In the genomic region with DNA sequence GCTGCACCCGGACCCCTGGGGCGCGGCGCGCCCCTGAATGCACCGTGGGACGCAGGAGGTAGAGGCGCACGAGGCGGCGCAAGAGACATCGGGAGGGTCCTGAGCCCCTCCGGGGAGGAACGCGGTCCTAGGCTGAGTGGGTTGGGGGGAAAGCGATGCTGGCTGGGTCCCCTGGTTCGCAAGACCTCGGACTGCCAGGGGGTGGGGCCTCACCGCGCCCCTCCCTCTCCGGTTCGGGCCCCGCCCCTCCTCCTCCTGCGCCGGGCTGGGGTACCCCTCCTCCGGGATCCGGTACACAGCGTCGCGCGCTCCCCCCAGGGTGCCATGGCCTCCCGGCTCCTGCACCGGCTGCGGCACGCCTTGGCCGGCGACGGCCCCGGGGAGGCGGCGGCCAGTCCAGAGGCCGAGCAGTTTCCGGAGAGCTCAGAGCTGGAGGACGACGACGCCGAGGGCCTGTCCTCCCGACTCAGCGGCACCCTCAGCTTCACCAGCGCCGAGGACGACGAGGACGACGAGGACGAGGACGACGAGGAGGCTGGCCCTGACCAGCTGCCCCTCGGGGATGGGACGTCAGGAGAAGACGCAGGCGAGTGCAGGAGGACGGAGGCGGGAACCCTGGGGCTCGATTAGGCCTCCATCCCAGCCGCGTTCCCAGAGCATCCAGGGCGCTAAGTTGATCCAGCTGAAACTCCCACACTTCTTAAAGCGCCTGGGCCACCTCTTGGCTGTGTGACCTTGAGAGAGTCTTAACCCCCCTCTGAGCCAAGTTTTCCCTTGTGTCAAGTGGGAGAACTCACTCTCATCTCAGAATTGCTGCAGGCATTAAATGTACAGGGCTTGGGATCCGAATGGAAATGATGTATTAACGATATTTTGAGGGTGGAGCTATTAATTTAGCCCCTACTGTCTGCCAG, we compare ENCODE assay signal across 1 cellular context.
TF ChIP-seq lines count a peak whose summit lies in the region.

No MANE protein-coding gene starts in this region.

TF ChIP-seq in HepG2, 621 proteins besides CTCF, POLR2A, EP300 and RAD21 (continued from another document and continues in another):
- TF ChIP-seq HNF4G (IDR thresholded peaks at IDR 0.05; ENCODE audit: borderline replicate concordance, low read depth, low read length), result 0 out of 2 replicates have a peak, but pooled peaks have one; percentile 4
- no peak for TF ChIP-seq HNF4G (CRISPR knock-in tag; IDR thresholded peaks at IDR 0.05; ENCODE audit: borderline replicate concordance, low read depth)
- peak; percentile 71 for TF ChIP-seq HIVEP1 (CRISPR knock-in tag; IDR thresholded peaks at IDR 0.05)
- peak; percentile 12; the same call in 1 of the 2 replicates for TF ChIP-seq TBX3 (IDR thresholded peaks at IDR 0.05; ENCODE audit: borderline replicate concordance)
- TF ChIP-seq ZNF816 (CRISPR knock-in tag; IDR thresholded peaks at IDR 0.05; ENCODE audit: borderline replicate concordance), result peak; percentile 83; the same call in 1 of the 2 replicates
- TF ChIP-seq, protein P1, sequence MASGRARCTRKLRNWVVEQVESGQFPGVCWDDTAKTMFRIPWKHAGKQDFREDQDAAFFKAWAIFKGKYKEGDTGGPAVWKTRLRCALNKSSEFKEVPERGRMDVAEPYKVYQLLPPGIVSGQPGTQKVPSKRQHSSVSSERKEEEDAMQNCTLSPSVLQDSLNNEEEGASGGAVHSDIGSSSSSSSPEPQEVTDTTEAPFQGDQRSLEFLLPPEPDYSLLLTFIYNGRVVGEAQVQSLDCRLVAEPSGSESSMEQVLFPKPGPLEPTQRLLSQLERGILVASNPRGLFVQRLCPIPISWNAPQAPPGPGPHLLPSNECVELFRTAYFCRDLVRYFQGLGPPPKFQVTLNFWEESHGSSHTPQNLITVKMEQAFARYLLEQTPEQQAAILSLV (CRISPR knock-in tag; IDR thresholded peaks at IDR 0.05; ENCODE audit: borderline replicate concordance), result peak; percentile 78; the same call in 1 of the 2 replicates
- TF ChIP-seq PITX1 (CRISPR knock-in tag; IDR thresholded peaks at IDR 0.05), result peak; percentile 47; the same call in 1 of the 2 replicates
- TF ChIP-seq, protein P2, sequence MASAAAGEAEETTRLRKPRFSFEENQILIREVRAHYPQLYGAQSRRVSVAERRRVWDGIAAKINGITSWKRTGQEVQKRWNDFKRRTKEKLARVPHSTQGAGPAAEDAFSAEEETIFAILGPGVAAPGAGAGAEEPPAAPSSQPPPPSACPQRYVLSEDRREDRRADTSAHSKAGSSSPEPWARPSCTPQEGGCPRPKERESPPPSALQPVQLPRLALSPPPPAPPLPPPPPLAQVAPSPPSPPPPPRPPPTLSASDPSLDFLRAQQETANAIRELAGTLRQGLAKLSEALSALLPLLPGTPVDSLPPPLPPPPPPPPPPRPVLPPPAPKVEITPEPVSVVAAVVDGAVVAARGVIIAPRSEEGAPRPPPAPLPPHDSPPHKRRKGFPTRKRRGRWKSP (CRISPR knock-in tag; IDR thresholded peaks at IDR 0.05), result 0 out of 2 replicates have a peak, but pooled peaks have one; percentile 19
- 0 out of 2 replicates have a peak, but pooled peaks have one; percentile 8 for TF ChIP-seq ZNF335 (CRISPR knock-in tag; IDR thresholded peaks at IDR 0.05)
- peak; percentile 75 for TF ChIP-seq ETV5 (CRISPR knock-in tag; IDR thresholded peaks at IDR 0.05; ENCODE audit: borderline replicate concordance)
- TF ChIP-seq SPEN (CRISPR knock-in tag; IDR thresholded peaks at IDR 0.05; ENCODE audit: low read depth), result peak; percentile 12
- 0 out of 2 replicates have a peak, but pooled peaks have one; percentile 61 for TF ChIP-seq ZBTB3 (CRISPR knock-in tag; IDR thresholded peaks at IDR 0.05; ENCODE audit: borderline replicate concordance, low read depth)
- TF ChIP-seq MXD4 (CRISPR knock-in tag; IDR thresholded peaks at IDR 0.05), result peak; percentile 58; the same call in 1 of the 2 replicates
- TF ChIP-seq, protein P3, sequence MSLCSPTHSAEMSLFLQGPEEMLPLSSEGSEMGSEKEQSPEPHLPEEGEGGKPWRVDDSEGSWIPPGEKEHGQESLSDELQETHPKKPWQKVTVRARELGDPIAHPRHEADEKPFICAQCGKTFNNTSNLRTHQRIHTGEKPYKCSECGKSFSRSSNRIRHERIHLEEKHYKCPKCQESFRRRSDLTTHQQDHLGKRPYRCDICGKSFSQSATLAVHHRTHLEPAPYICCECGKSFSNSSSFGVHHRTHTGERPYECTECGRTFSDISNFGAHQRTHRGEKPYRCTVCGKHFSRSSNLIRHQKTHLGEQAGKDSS (CRISPR knock-in tag; IDR thresholded peaks at IDR 0.05; ENCODE audit: borderline replicate concordance, low read depth), result peak; percentile 66; the same call in 1 of the 2 replicates
- peak; percentile 88 for TF ChIP-seq ZBTB38 (CRISPR knock-in tag; IDR thresholded peaks at IDR 0.05)
- TF ChIP-seq, protein P4, sequence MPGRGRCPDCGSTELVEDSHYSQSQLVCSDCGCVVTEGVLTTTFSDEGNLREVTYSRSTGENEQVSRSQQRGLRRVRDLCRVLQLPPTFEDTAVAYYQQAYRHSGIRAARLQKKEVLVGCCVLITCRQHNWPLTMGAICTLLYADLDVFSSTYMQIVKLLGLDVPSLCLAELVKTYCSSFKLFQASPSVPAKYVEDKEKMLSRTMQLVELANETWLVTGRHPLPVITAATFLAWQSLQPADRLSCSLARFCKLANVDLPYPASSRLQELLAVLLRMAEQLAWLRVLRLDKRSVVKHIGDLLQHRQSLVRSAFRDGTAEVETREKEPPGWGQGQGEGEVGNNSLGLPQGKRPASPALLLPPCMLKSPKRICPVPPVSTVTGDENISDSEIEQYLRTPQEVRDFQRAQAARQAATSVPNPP (CRISPR knock-in tag; IDR thresholded peaks at IDR 0.05), result no peak
- 0 out of 2 replicates have a peak, but pooled peaks have one; percentile 13 for TF ChIP-seq ZNF614 (CRISPR knock-in tag; IDR thresholded peaks at IDR 0.05; ENCODE audit: borderline replicate concordance)
- TF ChIP-seq, protein P5, sequence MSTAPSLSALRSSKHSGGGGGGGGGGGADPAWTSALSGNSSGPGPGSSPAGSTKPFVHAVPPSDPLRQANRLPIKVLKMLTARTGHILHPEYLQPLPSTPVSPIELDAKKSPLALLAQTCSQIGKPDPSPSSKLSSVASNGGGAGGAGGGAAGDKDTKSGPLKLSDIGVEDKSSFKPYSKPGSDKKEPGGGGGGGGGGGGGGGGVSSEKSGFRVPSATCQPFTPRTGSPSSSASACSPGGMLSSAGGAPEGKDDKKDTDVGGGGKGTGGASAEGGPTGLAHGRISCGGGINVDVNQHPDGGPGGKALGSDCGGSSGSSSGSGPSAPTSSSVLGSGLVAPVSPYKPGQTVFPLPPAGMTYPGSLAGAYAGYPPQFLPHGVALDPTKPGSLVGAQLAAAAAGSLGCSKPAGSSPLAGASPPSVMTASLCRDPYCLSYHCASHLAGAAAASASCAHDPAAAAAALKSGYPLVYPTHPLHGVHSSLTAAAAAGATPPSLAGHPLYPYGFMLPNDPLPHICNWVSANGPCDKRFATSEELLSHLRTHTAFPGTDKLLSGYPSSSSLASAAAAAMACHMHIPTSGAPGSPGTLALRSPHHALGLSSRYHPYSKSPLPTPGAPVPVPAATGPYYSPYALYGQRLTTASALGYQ (CRISPR knock-in tag; IDR thresholded peaks at IDR 0.05), result peak; percentile 68; the same call in 1 of the 2 replicates
- peak; percentile 26; the same call in 1 of the 2 replicates for TF ChIP-seq ARNT2 (CRISPR knock-in tag; IDR thresholded peaks at IDR 0.05; ENCODE audit: low read depth)
- TF ChIP-seq CBX1 (IDR thresholded peaks at IDR 0.05; ENCODE audit: low read depth), result peak; percentile 47
- TF ChIP-seq, protein P6, sequence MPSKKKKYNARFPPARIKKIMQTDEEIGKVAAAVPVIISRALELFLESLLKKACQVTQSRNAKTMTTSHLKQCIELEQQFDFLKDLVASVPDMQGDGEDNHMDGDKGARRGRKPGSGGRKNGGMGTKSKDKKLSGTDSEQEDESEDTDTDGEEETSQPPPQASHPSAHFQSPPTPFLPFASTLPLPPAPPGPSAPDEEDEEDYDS (CRISPR knock-in tag; IDR thresholded peaks at IDR 0.05), result peak; percentile 45
- TF ChIP-seq, protein P7, sequence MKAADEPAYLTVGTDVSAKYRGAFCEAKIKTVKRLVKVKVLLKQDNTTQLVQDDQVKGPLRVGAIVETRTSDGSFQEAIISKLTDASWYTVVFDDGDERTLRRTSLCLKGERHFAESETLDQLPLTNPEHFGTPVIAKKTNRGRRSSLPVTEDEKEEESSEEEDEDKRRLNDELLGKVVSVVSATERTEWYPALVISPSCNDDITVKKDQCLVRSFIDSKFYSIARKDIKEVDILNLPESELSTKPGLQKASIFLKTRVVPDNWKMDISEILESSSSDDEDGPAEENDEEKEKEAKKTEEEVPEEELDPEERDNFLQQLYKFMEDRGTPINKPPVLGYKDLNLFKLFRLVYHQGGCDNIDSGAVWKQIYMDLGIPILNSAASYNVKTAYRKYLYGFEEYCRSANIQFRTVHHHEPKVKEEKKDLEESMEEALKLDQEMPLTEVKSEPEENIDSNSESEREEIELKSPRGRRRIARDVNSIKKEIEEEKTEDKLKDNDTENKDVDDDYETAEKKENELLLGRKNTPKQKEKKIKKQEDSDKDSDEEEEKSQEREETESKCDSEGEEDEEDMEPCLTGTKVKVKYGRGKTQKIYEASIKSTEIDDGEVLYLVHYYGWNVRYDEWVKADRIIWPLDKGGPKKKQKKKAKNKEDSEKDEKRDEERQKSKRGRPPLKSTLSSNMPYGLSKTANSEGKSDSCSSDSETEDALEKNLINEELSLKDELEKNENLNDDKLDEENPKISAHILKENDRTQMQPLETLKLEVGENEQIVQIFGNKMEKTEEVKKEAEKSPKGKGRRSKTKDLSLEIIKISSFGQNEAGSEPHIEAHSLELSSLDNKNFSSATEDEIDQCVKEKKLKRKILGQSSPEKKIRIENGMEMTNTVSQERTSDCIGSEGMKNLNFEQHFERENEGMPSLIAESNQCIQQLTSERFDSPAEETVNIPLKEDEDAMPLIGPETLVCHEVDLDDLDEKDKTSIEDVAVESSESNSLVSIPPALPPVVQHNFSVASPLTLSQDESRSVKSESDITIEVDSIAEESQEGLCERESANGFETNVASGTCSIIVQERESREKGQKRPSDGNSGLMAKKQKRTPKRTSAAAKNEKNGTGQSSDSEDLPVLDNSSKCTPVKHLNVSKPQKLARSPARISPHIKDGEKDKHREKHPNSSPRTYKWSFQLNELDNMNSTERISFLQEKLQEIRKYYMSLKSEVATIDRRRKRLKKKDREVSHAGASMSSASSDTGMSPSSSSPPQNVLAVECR (CRISPR knock-in tag; IDR thresholded peaks at IDR 0.05; ENCODE audit: borderline replicate concordance), result peak; percentile 51
- TF ChIP-seq ERF (CRISPR knock-in tag; IDR thresholded peaks at IDR 0.05), result peak; percentile 36; the same call in 1 of the 2 replicates
- TF ChIP-seq KDM5B (CRISPR knock-in tag; IDR thresholded peaks at IDR 0.05; ENCODE audit: borderline replicate concordance), result peak; percentile 97
- peak; percentile 85 for TF ChIP-seq KDM1A (CRISPR knock-in tag; IDR thresholded peaks at IDR 0.05)
- no peak; the same call in 1 of the 2 replicates for TF ChIP-seq SOX13 (IDR thresholded peaks at IDR 0.05)
- TF ChIP-seq SOX13 (CRISPR knock-in tag; conservative IDR thresholded peaks at IDR 0.05 in 1 of 2, IDR thresholded peaks at IDR 0.05 in 1 of 2), result no peak
- TF ChIP-seq ARNTL (CRISPR knock-in tag; IDR thresholded peaks at IDR 0.05), result no peak
- no peak for TF ChIP-seq MEF2D (CRISPR knock-in tag; IDR thresholded peaks at IDR 0.05)
- TF ChIP-seq, protein P8, sequence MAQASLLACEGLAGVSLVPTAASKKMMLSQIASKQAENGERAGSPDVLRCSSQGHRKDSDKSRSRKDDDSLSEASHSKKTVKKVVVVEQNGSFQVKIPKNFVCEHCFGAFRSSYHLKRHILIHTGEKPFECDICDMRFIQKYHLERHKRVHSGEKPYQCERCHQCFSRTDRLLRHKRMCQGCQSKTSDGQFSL (CRISPR knock-in tag; IDR thresholded peaks at IDR 0.05), result peak; percentile 60
- peak; percentile 87 for TF ChIP-seq ZNF883 (CRISPR knock-in tag; IDR thresholded peaks at IDR 0.05; ENCODE audit: not compliant biosample characterization)
- TF ChIP-seq GATA4 (IDR thresholded peaks at IDR 0.05; ENCODE audit: borderline replicate concordance, low read depth), result peak; percentile 42; the same call in 1 of the 2 replicates
- no peak for TF ChIP-seq CC2D1A (CRISPR knock-in tag; IDR thresholded peaks at IDR 0.05)
- TF ChIP-seq RBAK (CRISPR knock-in tag; IDR thresholded peaks at IDR 0.05), result 0 out of 2 replicates have a peak, but pooled peaks have one; percentile 6
- TF ChIP-seq, protein P9, sequence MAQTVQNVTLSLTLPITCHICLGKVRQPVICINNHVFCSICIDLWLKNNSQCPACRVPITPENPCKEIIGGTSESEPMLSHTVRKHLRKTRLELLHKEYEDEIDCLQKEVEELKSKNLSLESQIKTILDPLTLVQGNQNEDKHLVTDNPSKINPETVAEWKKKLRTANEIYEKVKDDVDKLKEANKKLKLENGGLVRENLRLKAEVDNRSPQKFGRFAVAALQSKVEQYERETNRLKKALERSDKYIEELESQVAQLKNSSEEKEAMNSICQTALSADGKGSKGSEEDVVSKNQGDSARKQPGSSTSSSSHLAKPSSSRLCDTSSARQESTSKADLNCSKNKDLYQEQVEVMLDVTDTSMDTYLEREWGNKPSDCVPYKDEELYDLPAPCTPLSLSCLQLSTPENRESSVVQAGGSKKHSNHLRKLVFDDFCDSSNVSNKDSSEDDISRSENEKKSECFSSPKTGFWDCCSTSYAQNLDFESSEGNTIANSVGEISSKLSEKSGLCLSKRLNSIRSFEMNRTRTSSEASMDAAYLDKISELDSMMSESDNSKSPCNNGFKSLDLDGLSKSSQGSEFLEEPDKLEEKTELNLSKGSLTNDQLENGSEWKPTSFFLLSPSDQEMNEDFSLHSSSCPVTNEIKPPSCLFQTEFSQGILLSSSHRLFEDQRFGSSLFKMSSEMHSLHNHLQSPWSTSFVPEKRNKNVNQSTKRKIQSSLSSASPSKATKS (CRISPR knock-in tag; IDR thresholded peaks at IDR 0.05), result no peak
- no peak for TF ChIP-seq GABPA (IDR thresholded peaks at IDR 0.05; ENCODE audit: low read depth, low read length)
- no peak for TF ChIP-seq GABPA (CRISPR knock-in tag; IDR thresholded peaks at IDR 0.05; ENCODE audit: low read depth)
- TF ChIP-seq, protein P10, sequence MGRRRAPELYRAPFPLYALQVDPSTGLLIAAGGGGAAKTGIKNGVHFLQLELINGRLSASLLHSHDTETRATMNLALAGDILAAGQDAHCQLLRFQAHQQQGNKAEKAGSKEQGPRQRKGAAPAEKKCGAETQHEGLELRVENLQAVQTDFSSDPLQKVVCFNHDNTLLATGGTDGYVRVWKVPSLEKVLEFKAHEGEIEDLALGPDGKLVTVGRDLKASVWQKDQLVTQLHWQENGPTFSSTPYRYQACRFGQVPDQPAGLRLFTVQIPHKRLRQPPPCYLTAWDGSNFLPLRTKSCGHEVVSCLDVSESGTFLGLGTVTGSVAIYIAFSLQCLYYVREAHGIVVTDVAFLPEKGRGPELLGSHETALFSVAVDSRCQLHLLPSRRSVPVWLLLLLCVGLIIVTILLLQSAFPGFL (CRISPR knock-in tag; IDR thresholded peaks at IDR 0.05), result 0 out of 2 replicates have a peak, but pooled peaks have one; percentile 42
- TF ChIP-seq, protein P11, sequence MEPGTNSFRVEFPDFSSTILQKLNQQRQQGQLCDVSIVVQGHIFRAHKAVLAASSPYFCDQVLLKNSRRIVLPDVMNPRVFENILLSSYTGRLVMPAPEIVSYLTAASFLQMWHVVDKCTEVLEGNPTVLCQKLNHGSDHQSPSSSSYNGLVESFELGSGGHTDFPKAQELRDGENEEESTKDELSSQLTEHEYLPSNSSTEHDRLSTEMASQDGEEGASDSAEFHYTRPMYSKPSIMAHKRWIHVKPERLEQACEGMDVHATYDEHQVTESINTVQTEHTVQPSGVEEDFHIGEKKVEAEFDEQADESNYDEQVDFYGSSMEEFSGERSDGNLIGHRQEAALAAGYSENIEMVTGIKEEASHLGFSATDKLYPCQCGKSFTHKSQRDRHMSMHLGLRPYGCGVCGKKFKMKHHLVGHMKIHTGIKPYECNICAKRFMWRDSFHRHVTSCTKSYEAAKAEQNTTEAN (CRISPR knock-in tag; conservative IDR thresholded peaks at IDR 0.05), result peak; percentile 51; the same call in 1 of the 2 replicates
- TF ChIP-seq ZFP37 (CRISPR knock-in tag; IDR thresholded peaks at IDR 0.05; ENCODE audit: borderline replicate concordance), result peak; percentile 81
- peak; percentile 65; the same call in 1 of the 2 replicates for TF ChIP-seq ETV6 (CRISPR knock-in tag; conservative IDR thresholded peaks at IDR 0.05)
